Comparison of ENCODE assay signal across 2 cellular contexts in the genomic region with DNA sequence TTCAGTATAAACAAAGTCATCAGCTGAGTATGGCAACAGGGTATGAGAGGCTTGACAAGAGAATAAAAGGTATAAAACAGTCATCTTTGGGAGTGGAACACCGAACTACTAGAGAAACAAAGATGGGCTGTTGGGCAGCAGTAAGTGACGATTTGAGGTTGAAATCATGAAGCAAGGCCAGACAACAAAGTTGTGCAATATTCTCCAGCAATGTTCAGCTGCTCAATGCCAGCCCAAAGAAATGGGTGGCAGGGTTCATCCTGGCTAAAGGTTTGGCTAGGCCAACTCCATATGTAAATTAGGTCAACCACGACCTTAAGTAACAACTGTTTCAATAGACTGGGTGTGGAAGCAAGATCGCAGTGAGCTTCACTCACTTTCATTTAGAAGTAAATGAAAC.
A peak's percentile ranks its signal among the peaks of the same experiment; 100 is the strongest.
TF ChIP-seq lines count a peak whose summit lies in the region.

No MANE protein-coding gene starts in this region.

TF ChIP-seq in GM12891, 5 proteins besides CTCF, POLR2A, EP300 and RAD21:
- TF ChIP-seq POLR2AphosphoS5 (IDR thresholded peaks at IDR 0.05; ENCODE audit: low read depth, low read length): no peak
- TF ChIP-seq PAX5 (IDR thresholded peaks at IDR 0.05; ENCODE audit: insufficient read depth, low read length, severe bottlenecking): no peak
- TF ChIP-seq SPI1 (IDR thresholded peaks at IDR 0.05; ENCODE audit: low read depth, low read length): no peak
- TF ChIP-seq TAF1 (IDR thresholded peaks at IDR 0.05; ENCODE audit: low read depth, low read length): no peak
- no peak for TF ChIP-seq POU2F2 (IDR thresholded peaks at IDR 0.05; ENCODE audit: low read depth, low read length)

TF ChIP-seq in K562, 482 proteins besides CTCF, POLR2A, EP300 and RAD21:
- TF ChIP-seq, protein P1, sequence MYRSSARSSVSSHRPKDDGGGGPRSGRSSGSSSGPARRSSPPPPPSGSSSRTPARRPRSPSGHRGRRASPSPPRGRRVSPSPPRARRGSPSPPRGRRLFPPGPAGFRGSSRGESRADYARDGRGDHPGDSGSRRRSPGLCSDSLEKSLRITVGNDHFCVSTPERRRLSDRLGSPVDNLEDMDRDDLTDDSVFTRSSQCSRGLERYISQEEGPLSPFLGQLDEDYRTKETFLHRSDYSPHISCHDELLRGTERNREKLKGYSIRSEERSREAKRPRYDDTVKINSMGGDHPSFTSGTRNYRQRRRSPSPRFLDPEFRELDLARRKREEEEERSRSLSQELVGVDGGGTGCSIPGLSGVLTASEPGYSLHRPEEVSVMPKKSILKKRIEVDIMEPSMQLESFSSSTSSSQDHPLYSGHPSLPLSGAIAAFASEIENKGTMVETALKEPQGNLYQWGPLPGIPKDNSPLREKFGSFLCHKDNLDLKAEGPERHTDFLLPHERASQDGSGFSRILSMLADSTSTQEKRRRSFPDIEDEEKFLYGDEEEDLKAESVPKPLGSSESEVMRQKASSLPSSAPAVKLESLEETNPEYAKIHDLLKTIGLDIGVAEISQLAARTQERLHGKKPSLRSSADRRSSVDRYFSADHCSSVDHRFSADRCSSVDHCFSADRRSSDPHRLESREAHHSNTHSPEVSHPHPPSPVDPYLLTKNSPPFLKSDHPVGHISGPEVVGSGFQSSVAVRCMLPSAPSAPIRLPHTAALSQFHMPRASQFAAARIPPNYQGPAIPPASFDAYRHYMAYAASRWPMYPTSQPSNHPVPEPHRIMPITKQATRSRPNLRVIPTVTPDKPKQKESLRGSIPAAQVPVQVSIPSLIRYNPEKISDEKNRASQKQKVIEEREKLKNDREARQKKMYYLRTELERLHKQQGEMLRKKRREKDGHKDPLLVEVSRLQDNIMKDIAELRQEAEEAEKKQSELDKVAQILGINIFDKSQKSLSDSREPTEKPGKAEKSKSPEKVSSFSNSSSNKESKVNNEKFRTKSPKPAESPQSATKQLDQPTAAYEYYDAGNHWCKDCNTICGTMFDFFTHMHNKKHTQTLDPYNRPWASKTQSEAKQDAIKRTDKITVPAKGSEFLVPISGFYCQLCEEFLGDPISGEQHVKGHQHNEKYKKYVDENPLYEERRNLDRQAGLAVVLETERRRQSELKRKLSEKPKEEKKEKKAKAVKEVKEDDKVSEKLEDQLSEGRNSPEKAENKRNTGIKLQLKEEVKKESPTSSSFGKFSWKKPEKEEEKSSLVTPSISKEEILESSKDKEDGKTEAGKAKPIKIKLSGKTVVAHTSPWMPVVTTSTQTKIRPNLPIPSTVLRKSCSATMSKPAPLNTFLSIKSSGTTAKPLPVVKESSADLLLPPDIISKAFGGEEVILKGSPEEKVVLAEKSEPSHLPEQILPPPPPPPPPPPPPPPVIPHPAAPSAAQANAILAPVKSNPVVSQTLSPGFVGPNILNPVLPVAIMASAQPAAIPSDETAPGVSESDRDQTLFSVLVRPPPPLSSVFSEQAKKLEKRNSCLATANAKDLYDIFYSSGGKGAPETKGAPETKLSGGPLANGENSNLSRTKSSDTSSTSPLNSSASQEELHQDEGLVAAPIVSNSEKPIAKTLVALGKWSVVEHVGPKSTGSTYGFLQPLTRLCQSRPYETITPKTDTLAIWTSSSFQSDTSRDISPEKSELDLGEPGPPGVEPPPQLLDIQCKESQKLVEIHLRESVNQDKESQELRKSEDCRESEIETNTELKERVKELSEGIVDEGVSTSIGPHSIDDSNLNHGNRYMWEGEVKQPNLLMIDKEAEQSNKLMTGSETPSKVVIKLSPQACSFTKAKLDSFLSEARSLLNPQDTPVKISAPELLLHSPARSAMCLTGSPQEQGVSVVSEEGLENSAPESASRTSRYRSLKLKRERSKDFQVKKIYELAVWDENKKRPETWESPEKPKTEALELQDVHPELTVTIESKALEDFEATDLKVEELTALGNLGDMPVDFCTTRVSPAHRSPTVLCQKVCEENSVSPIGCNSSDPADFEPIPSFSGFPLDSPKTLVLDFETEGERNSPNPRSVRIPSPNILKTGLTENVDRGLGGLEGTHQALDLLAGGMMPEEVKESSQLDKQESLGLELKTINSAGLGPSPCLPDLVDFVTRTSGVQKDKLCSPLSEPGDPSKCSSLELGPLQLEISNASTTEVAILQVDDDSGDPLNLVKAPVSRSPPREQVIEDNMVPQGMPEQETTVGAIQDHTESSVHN (IDR thresholded peaks at IDR 0.05; ENCODE audit: borderline replicate concordance in 1 of 2, low read depth in 1 of 2): no peak
- TF ChIP-seq CEBPG (CRISPR knock-in tag; IDR thresholded peaks at IDR 0.05): no peak
- peak in 1 of 2 experiments; percentile 62; a peak in 2 of 4 replicates for TF ChIP-seq CEBPG (tag; conservative IDR thresholded peaks at IDR 0.05 in 1 of 2, IDR thresholded peaks at IDR 0.05 in 1 of 2)
- peak; percentile 77 for TF ChIP-seq CEBPB (tag; IDR thresholded peaks at IDR 0.05)
- TF ChIP-seq NFIX (CRISPR knock-in tag; IDR thresholded peaks at IDR 0.05; ENCODE audit: low read depth): no peak
